ENCODE assay signal across 8 cellular contexts in genomic region chr1:22673486-22674409, GRCh38. TPM values are rescaled to one million over a fixed set of nuclear protein-coding genes. Genes with fewer than 3 reads are reported as not detected.
A peak's percentile ranks its signal among the peaks of the same experiment; 100 is the strongest.
DNase-seq lines count a peak whose midpoint lies in the region; ATAC-seq, FAIRE-seq and TF ChIP-seq lines count a peak whose summit lies in the region.

No MANE protein-coding gene starts in this region.

- ATAC-seq in pancreas (peak in 3 of 4 donors; percentile 53 to 76 (median 60)), GM18502 (IDR thresholded peaks at IDR 0.05; ENCODE audit: poor library complexity, unreplicated experiment) (no peak), HG02938 (IDR thresholded peaks at IDR 0.05; ENCODE audit: unreplicated experiment) (no peak)

- intact Hi-C loops in pancreas (cut with DNase I), result no loop called here

- H2AFZ ChIP-seq in Karpas-422 (ENCODE audit: low read length), result no peak overlapping the region

- no peak overlapping the region for H3K9ac ChIP-seq in Karpas-422 (ENCODE audit: low read length)

- no peaks in the 10 kb centered on the region for H3K27me3 ChIP-seq in Karpas-422 (ENCODE audit: low read length)
- H3K27me3 ChIP-seq in pancreas, result no peaks in the 10 kb centered on the region

- H3K4me2 ChIP-seq in Karpas-422 (ENCODE audit: low read depth, low read length, poor library complexity, severe bottlenecking), result no peak overlapping the region

- no peaks in the 10 kb centered on the region for H3K36me3 ChIP-seq in Karpas-422 (ENCODE audit: insufficient read depth, low read length)
- H3K36me3 ChIP-seq in pancreas, result no peaks in the 10 kb centered on the region

- H3K9me3 ChIP-seq in Karpas-422 (ENCODE audit: low read length) (no peaks in the 10 kb centered on the region), pancreas (no peaks in the 10 kb centered on the region)

- no peak for FAIRE-seq in pancreas (lab: Jason Lieb, UNC)

- peak; percentile 49 to 57 for DNase-seq in activated CD4-positive, alpha-beta T cell treated with anti-CD3 and anti-CD28 coated beads, Interleukin-2, amount 50 U/mL, for 48 hours
- no peak for DNase-seq in activated CD4-positive, alpha-beta T cell treated with anti-CD3 and anti-CD28 coated beads for 1 hour
- DNase-seq in Karpas-422 (peak; percentile 67), SK-N-DZ (ENCODE audit: low spot score) (peak; percentile 87), fibroblast of the aortic adventitia (ENCODE audit: low read depth) (peak; percentile 80), pancreas (peak in 1 of 6 donors; percentile 29)

- TF ChIP-seq CTCF in fibroblast of the aortic adventitia (IDR thresholded peaks at IDR 0.05; ENCODE audit: insufficient read depth, low read length), result peak; percentile 85
- peak; percentile 14 to 33 (median 24) for TF ChIP-seq CTCF in pancreas (IDR thresholded peaks at IDR 0.05)

- no peaks in the 10 kb centered on the region for H3K79me2 ChIP-seq in Karpas-422 (ENCODE audit: low read length)

- 16 to 19% methylated on average over 17 of the region's 17 CpGs for WGBS in pancreas, 2 donors

- H3K9me2 ChIP-seq in Karpas-422 (replicated peaks; ENCODE audit: insufficient read depth, low read length), result no peaks in the 10 kb centered on the region

- H3K27ac ChIP-seq in Karpas-422 (ENCODE audit: low read length), result no peak overlapping the region
- no peak overlapping the region for H3K27ac ChIP-seq in pancreas

- H3K4me3 ChIP-seq in Karpas-422 (ENCODE audit: low read length) (no peak overlapping the region), fibroblast of the aortic adventitia (ENCODE audit: low read depth, low read length) (no peak overlapping the region), pancreas (no peak overlapping the region)

- H4K20me1 ChIP-seq in Karpas-422 (ENCODE audit: insufficient read depth, low read depth, low read length), result no peaks in the 10 kb centered on the region

- H3K4me1 ChIP-seq in Karpas-422 (ENCODE audit: low read length), result no peaks in the 10 kb centered on the region
- no peaks in the 10 kb centered on the region for H3K4me1 ChIP-seq in pancreas

RNA-seq across cellular contexts. Expression of gene C1QB, which starts 20.7 kb away (rescaled TPM):
- not detected in 2 replicates for total RNA-seq in Karpas-422 (2014; rRNA removed; shearing (Covaris generic); ENCODE audit: low replicate concordance)
- polyA plus RNA-seq in SK-N-DZ (2014; cell fraction: cytosol; rRNA removed), result not detected in 2 replicates
- not detected in 2 replicates for polyA plus RNA-seq in SK-N-DZ (2014; cell fraction: nucleus; rRNA removed)
- not detected in 2 replicates for total RNA-seq in fibroblast of the aortic adventitia (ENCODE audit: low replicate concordance)
- 100 to 1,000 TPM in 1 of 6 donors, 10 to 100 TPM in 3, 1 to 10 TPM in 2; 4.2 to 145 (median 36.6) TPM for total RNA-seq in pancreas
- polyA plus RNA-seq in pancreas, result 10 to 100 TPM; 15.1 to 17.0 TPM

RNA-seq across cellular contexts. Expression of gene C1QC, which starts 30.3 kb away (rescaled TPM):
- total RNA-seq in Karpas-422 (2014; rRNA removed; shearing (Covaris generic); ENCODE audit: low replicate concordance), result not detected in 2 replicates
- polyA plus RNA-seq in SK-N-DZ (2014; cell fraction: cytosol; rRNA removed), result not detected in 2 replicates
- polyA plus RNA-seq in SK-N-DZ (2014; cell fraction: nucleus; rRNA removed), result not detected in 2 replicates
- not detected in 2 replicates for total RNA-seq in fibroblast of the aortic adventitia (ENCODE audit: low replicate concordance)
- 100 to 1,000 TPM in 1 of 6 donors, 10 to 100 TPM in 3, 1 to 10 TPM in 2; 5.5 to 138 (median 37.9) TPM for total RNA-seq in pancreas
- polyA plus RNA-seq in pancreas, result 10 to 100 TPM in 1 of 2 donors, 1 to 10 TPM in 1; 8.5 to 13.6 TPM

RNA-seq across cellular contexts. Expression of gene EPHB2, which starts 36.9 kb away (rescaled TPM):
- total RNA-seq in Karpas-422 (2014; rRNA removed; shearing (Covaris generic); ENCODE audit: low replicate concordance), result 0.45 and 2.5 TPM in 2 replicates
- 18.1 and 20.8 TPM in 2 replicates for polyA plus RNA-seq in SK-N-DZ (2014; cell fraction: cytosol; rRNA removed)
- polyA plus RNA-seq in SK-N-DZ (2014; cell fraction: nucleus; rRNA removed), result 10.5 and 13.7 TPM in 2 replicates
- total RNA-seq in fibroblast of the aortic adventitia (ENCODE audit: low replicate concordance) (3.8 and 24.9 TPM in 2 replicates), pancreas (1 to 10 TPM; 3.1 to 10.0 (median 5.9) TPM)
- 1 to 10 TPM; 1.3 to 2.0 TPM for polyA plus RNA-seq in pancreas

RNA-seq across cellular contexts. Expression of gene C1QA, which starts 37.3 kb away (rescaled TPM):
- not detected in 2 replicates for total RNA-seq in Karpas-422 (2014; rRNA removed; shearing (Covaris generic); ENCODE audit: low replicate concordance)
- polyA plus RNA-seq in SK-N-DZ (2014; cell fraction: cytosol; rRNA removed), result not detected in 2 replicates
- polyA plus RNA-seq in SK-N-DZ (2014; cell fraction: nucleus; rRNA removed), result not detected in 2 replicates
- total RNA-seq in fibroblast of the aortic adventitia (ENCODE audit: low replicate concordance), result not detected in 2 replicates
- total RNA-seq in pancreas, result 100 to 1,000 TPM in 1 of 6 donors, 10 to 100 TPM in 3, 1 to 10 TPM in 2; 3.3 to 115 (median 26.8) TPM
- polyA plus RNA-seq in pancreas, result 10 to 100 TPM; 18.5 to 19.5 TPM

Comparison
In these comparisons a context has a peak if more than half of its experiments do, and no peak if none do; other contexts are left out.
1. ATAC-seq: peak in pancreas (3 of 4); none in GM18502 (single experiment) and HG02938 (single experiment).